Comparison of ENCODE assay signal across 1 cellular context in the genomic region with DNA sequence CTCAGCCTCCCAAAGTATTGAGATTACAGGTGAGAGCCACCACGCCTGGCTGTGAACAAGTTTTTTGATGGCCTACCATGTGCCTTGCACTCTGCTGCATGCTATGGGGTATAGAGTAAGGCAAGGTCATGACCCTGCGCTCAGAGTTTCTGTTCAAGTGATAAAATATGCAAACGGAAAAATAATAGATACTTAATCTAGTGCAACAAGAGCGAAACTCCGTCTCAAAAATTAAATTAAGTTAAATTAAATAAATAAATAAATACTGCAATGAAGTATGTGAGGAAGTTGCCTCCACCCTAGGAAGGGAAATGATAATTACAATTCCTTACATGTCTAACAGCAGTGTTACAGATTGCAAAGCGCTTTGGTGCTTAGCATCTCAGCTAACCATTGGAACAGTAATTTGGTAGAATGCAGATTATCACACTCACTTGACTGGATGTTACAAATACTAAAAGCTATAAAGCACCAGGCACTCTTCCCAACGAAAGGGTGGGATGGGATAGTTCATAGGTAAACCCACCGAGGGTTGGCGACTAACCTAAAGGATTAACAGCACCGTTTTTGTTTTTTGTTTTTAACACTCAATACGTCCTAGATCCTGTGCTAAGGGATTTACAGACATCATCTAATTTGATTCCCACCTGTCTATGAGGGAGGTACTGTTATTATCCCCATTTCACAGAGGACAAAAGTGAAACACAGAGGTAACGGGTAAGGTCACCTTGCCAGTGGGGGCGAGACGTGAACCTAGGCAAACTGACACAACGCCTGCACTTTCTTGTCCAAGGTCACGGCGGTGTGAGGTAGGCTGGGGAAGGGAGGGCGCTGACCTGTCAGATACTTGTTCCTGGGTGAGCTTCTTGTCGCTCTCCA.
TF ChIP-seq lines count a peak whose summit lies in the region.

No MANE protein-coding gene starts in this region.

TF ChIP-seq in GM12878, 131 proteins besides CTCF, POLR2A, EP300 and RAD21:
- TF ChIP-seq PAX8 (IDR thresholded peaks at IDR 0.05) (no peak), CBX5 (IDR thresholded peaks at IDR 0.05; ENCODE audit: low read depth) (no peak), SUPT20H (IDR thresholded peaks at IDR 0.05; ENCODE audit: borderline replicate concordance, control insufficient read depth, low read depth, low read length) (no peak), ZNF622 (IDR thresholded peaks at IDR 0.05) (no peak), WRNIP1 (IDR thresholded peaks at IDR 0.05; ENCODE audit: borderline replicate concordance, low read depth, low read length) (no peak), TCF3 (IDR thresholded peaks at IDR 0.05; ENCODE audit: borderline replicate concordance, insufficient read depth, low read depth, low read length) (no peak), NR2F1 (conservative IDR thresholded peaks at IDR 0.05) (no peak)
